ENCODE assay signal across 15 cellular contexts in genomic region chr4:43379001-43379400, GRCh38.
DNase-seq lines count a peak whose midpoint lies in the region; ATAC-seq, FAIRE-seq and TF ChIP-seq lines count a peak whose summit lies in the region.
"Had no signal": no experiment of that assay in that cellular context is flagged by ENCODE, and none has a peak within 500 bp of the region (broad histone marks: within the 10 kb centered on the region; RNA-seq: fewer than 3 reads in every experiment).

No MANE protein-coding gene starts in this region.

- H2BK20ac ChIP-seq in H1 (ENCODE audit: low read length): no peak overlapping the region

- no peak overlapping the region for H4K8ac ChIP-seq in H1 (ENCODE audit: extremely low read depth, insufficient read depth, low read length)

- DNase-seq in Ammon's horn (ENCODE audit: low spot score): peak; percentile 4
- peak; percentile 74 for DNase-seq in G401 (ENCODE audit: low spot score)
- peak; percentile 64 to 85 for DNase-seq in NCI-H524 (lab: John Stamatoyannopoulos, UW)
- no peak for DNase-seq in H1 (ENCODE audit: low read depth in 1 of 2, low spot score in 2 of 2)
- DNase-seq in activated naive CD4-positive, alpha-beta T cell treated with Interleukin-2 at 50 U/mL for 16 hours: no peak
- DNase-seq: CD8-positive, alpha-beta T cell; COR-L47; DMS53; HCEC 1CT; HFFc6 had no signal

- H4K20me1 ChIP-seq in H1 (replicated peaks in 1 of 2; ENCODE audit: control insufficient read depth in 1 of 2, insufficient read depth in 2 of 2, low read length in 2 of 2): no peaks in the 10 kb centered on the region

- no peak overlapping the region for H3K56ac ChIP-seq in H1 (replicated peaks; ENCODE audit: insufficient read length, low read depth, low read length)

- in situ Hi-C loops in G401 (cut with HindIII; ENCODE audit: low sequenced_read_pairs): no loop called here

- H3K4ac ChIP-seq in H1 (replicated peaks; ENCODE audit: insufficient read length, low read depth, low read length): no peak overlapping the region

- H2BK12ac ChIP-seq in H1 (ENCODE audit: low read depth, low read length): no peak overlapping the region

- no peak overlapping the region for H4K91ac ChIP-seq in H1 (replicated peaks; ENCODE audit: insufficient read length, low read length)

- no peak for TF ChIP-seq RAD21 in H1 (IDR thresholded peaks at IDR 0.05 in 1 of 2, conservative IDR thresholded peaks at IDR 0.05 in 1 of 2; ENCODE audit: low read depth in 2 of 2, low read length in 2 of 2)

- no peaks in the 10 kb centered on the region for H3K4me1 ChIP-seq in H1 (replicated peaks in 1 of 4; ENCODE audit: control insufficient read depth in 3 of 4, insufficient read depth in 4 of 4, low read length in 3 of 4)

- no peaks in the 10 kb centered on the region for H3K27me3 ChIP-seq in H1 (replicated peaks in 1 of 4; ENCODE audit: control insufficient read depth in 3 of 4, extremely low read depth in 1 of 4, insufficient read depth in 3 of 4, low read length in 3 of 4)

- no peak for TF ChIP-seq EP300 in H1 (IDR thresholded peaks at IDR 0.05; ENCODE audit: borderline replicate concordance in 1 of 2, low read depth in 2 of 2, low read length in 2 of 2)

- H2AFZ ChIP-seq in H1 (ENCODE audit: low read length): 0 out of 2 replicates have a peak overlapping the region, but pooled peaks have one; percentile 40

- TF ChIP-seq POLR2A in H1 (IDR thresholded peaks at IDR 0.05; ENCODE audit: control extremely low read depth in 1 of 2, low read depth in 2 of 2, low read length in 2 of 2): no peak

- no peak overlapping the region for H3K27ac ChIP-seq in H1 (ENCODE audit: low read depth, low read length)

- no peak for ATAC-seq in GM19452 (IDR thresholded peaks at IDR 0.05; ENCODE audit: unreplicated experiment)
- ATAC-seq in GM19397 (IDR thresholded peaks at IDR 0.05; ENCODE audit: unreplicated experiment): no peak
- ATAC-seq: CD8-positive, alpha-beta T cell; GM12878 had no signal

- H3K23me2 ChIP-seq in H1 (ENCODE audit: low read depth, low read length): no peaks in the 10 kb centered on the region; the same call in 1 of the 2 replicates

- TF ChIP-seq CTCF in H1 (IDR thresholded peaks at IDR 0.05; ENCODE audit: control extremely low read depth in 1 of 3, insufficient read depth in 1 of 3, low read depth in 1 of 3, low read length in 3 of 3): no peak

- no peak overlapping the region for H4K5ac ChIP-seq in H1 (ENCODE audit: insufficient read length, low read depth, low read length)

- no peak for FAIRE-seq in H1 (lab: Jason Lieb, UNC)
- FAIRE-seq: GM12878, GM18507, HTR-8/SVneo had no signal

- H3K4me2 ChIP-seq in H1 (ENCODE audit: insufficient read depth in 1 of 2, low read depth in 2 of 2, low read length in 2 of 2): no peak overlapping the region

- CTCF ChIA-PET in H1 (lab: Charles Lee; ENCODE audit: partially characterized antibody): no interaction called here

- H3K79me1 ChIP-seq in H1 (ENCODE audit: low read depth, low read length): no peaks in the 10 kb centered on the region

- no peak overlapping the region for H3K4me3 ChIP-seq in H1 (ENCODE audit: extremely low read depth in 1 of 4, insufficient read depth in 2 of 4, low read depth in 3 of 4, low read length in 4 of 4)
- H3K4me3 ChIP-seq: GM12878 had no signal

- no peak overlapping the region for H2BK15ac ChIP-seq in H1 (ENCODE audit: low read length)

- H3K9me3 ChIP-seq in H1 (ENCODE audit: insufficient read depth in 2 of 2, low read depth in 1 of 2, low read length in 1 of 2): no peaks in the 10 kb centered on the region

- no peak overlapping the region for H3K23ac ChIP-seq in H1 (ENCODE audit: insufficient read length)

- no peak overlapping the region for H2BK120ac ChIP-seq in H1 (replicated peaks; ENCODE audit: low read depth, low read length)

- H2AK5ac ChIP-seq in H1 (ENCODE audit: low read depth, low read length): no peak overlapping the region

- no peaks in the 10 kb centered on the region for H3K36me3 ChIP-seq in H1 (ENCODE audit: control insufficient read depth in 2 of 4, insufficient read depth in 4 of 4, low read length in 3 of 4)

- POLR2A ChIA-PET in H1 (lab: Charles Lee; ENCODE audit: partially characterized antibody): no interaction called here

- H3K18ac ChIP-seq in H1 (ENCODE audit: extremely low read depth, low read length): no peak overlapping the region

- no peak overlapping the region for H2BK5ac ChIP-seq in H1 (ENCODE audit: low read depth, low read length)

- no peak overlapping the region for H3K14ac ChIP-seq in H1 (ENCODE audit: insufficient read length)

- no peaks in the 10 kb centered on the region for H3K79me2 ChIP-seq in H1 (ENCODE audit: control insufficient read depth in 1 of 2, insufficient read depth in 2 of 2, low read length in 2 of 2)

- H3K9ac ChIP-seq in H1 (replicated peaks in 1 of 4; ENCODE audit: extremely low read depth in 1 of 4, low read depth in 3 of 4, low read length in 3 of 4): no peak overlapping the region

- WGBS in H1 (ENCODE audit: extremely low coverage in 1 of 2, insufficient coverage in 1 of 2, insufficient read length in 1 of 2, insufficient replicate concordance in 2 of 2, low coverage in 1 of 2, low lambda C conversion rate in 2 of 2, missing lambda C conversion rate in 1 of 2), 2 experiments: 95% methylated on average over 1 of the region's 1 CpG; no CpG with 5 or more reads in 1 of the 2 experiments

TF ChIP-seq in H1, 55 proteins besides CTCF, POLR2A, EP300 and RAD21:
- TF ChIP-seq SP2 (IDR thresholded peaks at IDR 0.05; ENCODE audit: low read length): no peak
TF ChIP-seq in H1: peak in this region for 0.

Comparison
In these comparisons a context has a peak if more than half of its experiments do, and no peak if none do; other contexts are left out.
1. DNase-seq: peak in Ammon's horn (single experiment), G401 (single experiment) and NCI-H524 (2 of 2); none in H1 (0 of 2) and activated naive CD4-positive, alpha-beta T cell treated with Interleukin-2 at 50 U/mL for 16 hours (single experiment).